In genomic region chr5:29587806-29588205, GRCh38 we compare ENCODE assay signal across 26 cellular contexts.
"Had no signal": no experiment of that assay in that cellular context is flagged by ENCODE, and none has a peak within 500 bp of the region (broad histone marks: within the 10 kb centered on the region; RNA-seq: fewer than 3 reads in every experiment).

No MANE protein-coding gene starts in this region.

- H3K27ac ChIP-seq: stomach, suprapubic skin, testis, thoracic aorta, thyroid gland, tibial artery, tibial nerve, transverse colon, upper lobe of left lung, upper lobe of right lung, uterus, vagina had no signal

- FAIRE-seq: urothelium cell line had no signal

- ATAC-seq: stimulated activated effector memory CD8-positive, alpha-beta T cell treated with anti-CD3 and anti-CD28 coated beads, Interleukin-12 subunit alpha, Interleukin-12 subunit beta, amount 100 ng/mL, for 72 hours; stimulated activated memory B cell treated with anti-CD40 and anti-IgM and Interleukin-4, amounts not matched to agents 10 μg/mL and 1 μg/mL and 100 μg/mL, for 72 hours; stimulated activated naive B cell treated with anti-CD40 and anti-IgM and Interleukin-4, amounts not matched to agents 10 μg/mL and 1 μg/mL and 100 μg/mL, for 72 hours; stimulated activated naive CD8-positive, alpha-beta T cell treated with anti-CD3 and anti-CD28 coated beads, Interleukin-15, amount 100 ng/mL, for 72 hours; stimulated activated naive CD8-positive, alpha-beta T cell treated with anti-CD3 and anti-CD28 coated beads, Interleukin-15, Interleukin-2, amounts not matched to agents 100 U/mL and 50 U/mL, for 24 hours; upper lobe of right lung had no signal

- H3K36me3 ChIP-seq: stomach, suprapubic skin, thoracic aorta, thyroid gland, tibial artery, tibial nerve, transverse colon, upper lobe of left lung, upper lobe of right lung, uterus, vagina had no signal

- H3K9me3 ChIP-seq: suprapubic skin, testis, thoracic aorta, tibial artery, uterus, vagina had no signal

- H3K4me1 ChIP-seq: stomach, suprapubic skin, testis, thyroid gland, tibial artery, tibial nerve, transverse colon, upper lobe of left lung, upper lobe of right lung, uterus, vagina had no signal

- H3K4me3 ChIP-seq: stomach, suprapubic skin, testis, thoracic aorta, thyroid gland, tibial artery, tibial nerve, transverse colon, upper lobe of left lung, upper lobe of right lung, uterus, vagina had no signal

- H3K27me3 ChIP-seq: stomach, suprapubic skin, testis, thyroid gland, tibial artery, tibial nerve, transverse colon, upper lobe of left lung, upper lobe of right lung, uterus, vagina had no signal

- DNase-seq: stimulated activated CD4-positive, alpha-beta T cell treated with anti-CD3 and anti-CD28 coated beads, Interleukin-2, amount 100 ng/mL, for 48 hours; stimulated activated CD4-positive, alpha-beta T cell treated with anti-CD3 and anti-CD28 coated beads, Interleukin-4, amount 100 ng/mL, for 1 hour; stimulated activated CD4-positive, alpha-beta T cell treated with anti-CD3 and anti-CD28 coated beads, Interleukin-4, amount 100 ng/mL, for 24 hours; stimulated activated CD4-positive, alpha-beta T cell treated with anti-CD3 and anti-CD28 coated beads, Interleukin-4, amount 100 ng/mL, for 4 hours; stimulated activated CD8-positive, alpha-beta memory T cell treated with anti-CD3 and anti-CD28 coated beads, Interleukin-4, amount 100 ng/mL, for 48 hours; stimulated activated naive B cell treated with anti-CD40 and anti-IgM and Interleukin-4, amounts not matched to agents 10 μg/mL and 1 μg/mL and 100 μg/mL, for 72 hours; stimulated activated naive CD4-positive, alpha-beta T cell; stimulated activated naive CD4-positive, alpha-beta T cell treated with Interleukin-2 at 50 U/mL for 16 hours; stimulated activated naive CD8-positive, alpha-beta T cell treated with anti-CD3 and anti-CD28 coated beads, Interleukin-15, amount 100 ng/mL, for 72 hours; stimulated activated naive CD8-positive, alpha-beta T cell treated with anti-CD3 and anti-CD28 coated beads, Interleukin-15, Interleukin-2, amounts not matched to agents 100 U/mL and 50 U/mL, for 24 hours; stomach; substantia nigra; testis; thyroid gland; tibial artery; transverse colon; upper lobe of left lung; upper lobe of right lung; uterus had no signal
